Comparison of ENCODE assay signal across 1 cellular context in genomic region chrX:153334654-153335295, GRCh38.
TF ChIP-seq lines count a peak whose summit lies in the region.

No MANE protein-coding gene starts in this region.

TF ChIP-seq in A549, 52 proteins besides CTCF, POLR2A, EP300 and RAD21 (continued from another document):
- TF ChIP-seq PBX3 (IDR thresholded peaks at IDR 0.05) (no peak), ZC3H11A (IDR thresholded peaks at IDR 0.05) (no peak), POLR2AphosphoS2 (conservative IDR thresholded peaks at IDR 0.05; ENCODE audit: low read length) (no peak), NFE2L2 (conservative IDR thresholded peaks at IDR 0.05; ENCODE audit: low read length) (no peak), NPAS2 (CRISPR knock-in tag; IDR thresholded peaks at IDR 0.05; ENCODE audit: borderline replicate concordance) (no peak), HES2 (IDR thresholded peaks at IDR 0.05) (no peak), FOSB (CRISPR knock-in tag; IDR thresholded peaks at IDR 0.05) (no peak), ZSCAN20 (CRISPR knock-in tag; IDR thresholded peaks at IDR 0.05) (no peak), KDM1A (IDR thresholded peaks at IDR 0.05; ENCODE audit: low read depth) (no peak)
